Comparison of ENCODE assay signal across 15 cellular contexts in the genomic region with DNA sequence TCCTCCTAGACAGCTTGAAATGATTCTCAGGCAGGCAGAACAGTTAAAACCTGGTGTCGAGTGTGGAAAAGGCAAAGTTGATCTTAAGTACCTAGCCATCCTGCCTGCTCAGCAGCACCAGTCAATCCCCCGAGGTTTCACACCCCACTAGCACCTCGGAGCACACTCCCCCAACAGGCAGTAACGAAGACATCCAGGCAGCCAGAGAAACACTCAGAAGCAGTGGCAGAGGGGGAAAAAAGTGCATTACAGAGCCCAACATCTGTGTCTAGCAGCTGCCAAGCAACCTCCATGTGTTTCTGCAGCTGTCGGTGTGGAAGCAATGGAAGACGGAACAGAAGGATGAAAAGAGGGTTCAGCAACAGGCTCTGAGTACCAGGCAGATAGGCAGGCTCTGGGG.
DNase-seq lines count a peak whose midpoint lies in the region; TF ChIP-seq lines count a peak whose summit lies in the region.
"Had no signal": no experiment of that assay in that cellular context is flagged by ENCODE, and none has a peak within 500 bp of the region (broad histone marks: within the 10 kb centered on the region; RNA-seq: fewer than 3 reads in every experiment).

No MANE protein-coding gene starts in this region.

- no peaks in the 10 kb centered on the region for H4K20me1 ChIP-seq in Karpas-422 (ENCODE audit: insufficient read depth, low read depth, low read length)
- H4K20me1 ChIP-seq in hepatocyte (ENCODE audit: insufficient read depth, poor library complexity, severe bottlenecking), result no peaks in the 10 kb centered on the region

- H3K4me2 ChIP-seq in Karpas-422 (ENCODE audit: low read depth, low read length, poor library complexity, severe bottlenecking) (no peak overlapping the region), hepatocyte (no peak overlapping the region)
- H3K4me2 ChIP-seq: PC-9 had no signal

- TF ChIP-seq CTCF in hepatocyte (IDR thresholded peaks at IDR 0.05; ENCODE audit: poor library complexity) (no peak), GM10266 (IDR thresholded peaks at IDR 0.05; ENCODE audit: control insufficient read depth, insufficient read depth, low read depth, missing control alignments) (no peak)

- H3K4me1 ChIP-seq in Karpas-422 (ENCODE audit: low read length) (no peaks in the 10 kb centered on the region), hepatocyte (ENCODE audit: insufficient read depth) (no peaks in the 10 kb centered on the region)

- H3K4me3 ChIP-seq in Karpas-422 (ENCODE audit: low read length), result no peak overlapping the region
- H3K4me3 ChIP-seq in hepatocyte, result no peak overlapping the region
- H3K4me3 ChIP-seq: GM23248, PC-9 had no signal

- H3K36me3 ChIP-seq in Karpas-422 (ENCODE audit: insufficient read depth, low read length) (no peaks in the 10 kb centered on the region), hepatocyte (replicated peaks; ENCODE audit: insufficient read depth, low read depth) (no peaks in the 10 kb centered on the region)

- no peak overlapping the region for H2AFZ ChIP-seq in Karpas-422 (ENCODE audit: low read length)
- no peak overlapping the region for H2AFZ ChIP-seq in hepatocyte
- H2AFZ ChIP-seq: GM23248, PC-9 had no signal

- H3K27ac ChIP-seq in Karpas-422 (ENCODE audit: low read length) (no peak overlapping the region), hepatocyte (no peak overlapping the region)
- H3K27ac ChIP-seq: C4-2B, GM23248, PC-9, RWPE1 had no signal

- WGBS in hepatocyte (ENCODE audit: low lambda C conversion rate, missing lambda C conversion rate), result 65% methylated on average over 6 of the region's 6 CpGs

- H3K27me3 ChIP-seq in Karpas-422 (ENCODE audit: low read length) (no peaks in the 10 kb centered on the region), hepatocyte (no peaks in the 10 kb centered on the region)

- H3K79me2 ChIP-seq in Karpas-422 (ENCODE audit: low read length), result no peaks in the 10 kb centered on the region
- no peaks in the 10 kb centered on the region for H3K79me2 ChIP-seq in hepatocyte

- DNase-seq in DMS 273 treated with DMSO at 0.1 percent for 48 hours (lab: John Stamatoyannopoulos, UW), result peak; percentile 76
- DNase-seq in Karpas-422, result peak; percentile 48
- DNase-seq in NCI-H524 treated with DMSO at 0.1 percent for 48 hours (lab: John Stamatoyannopoulos, UW), result peak; percentile 51
- peak; percentile 38 for DNase-seq in iPS-NIHi7 (ENCODE audit: extremely low spot score)
- no peak for DNase-seq in NCI-H1048 (lab: John Stamatoyannopoulos, UW)
- DNase-seq in hepatocyte (ENCODE audit: low spot score), result no peak
- DNase-seq in activated CD4-positive, alpha-beta T cell treated with anti-CD3 and anti-CD28 coated beads for 4 hours, result no peak
- no peak for DNase-seq in GM10266 (ENCODE audit: extremely low spot score)
- DNase-seq: GM23248, NCI-H1930, NCI-H774, PC-9, SIG-M5 had no signal

- no peak overlapping the region for H3K9ac ChIP-seq in Karpas-422 (ENCODE audit: low read length)
- H3K9ac ChIP-seq: GM23248 had no signal

- H3K9me2 ChIP-seq in Karpas-422 (replicated peaks; ENCODE audit: insufficient read depth, low read length), result no peaks in the 10 kb centered on the region
- H3K9me2 ChIP-seq in hepatocyte (replicated peaks; ENCODE audit: insufficient read depth), result no peaks in the 10 kb centered on the region

- H3K9me3 ChIP-seq in Karpas-422 (ENCODE audit: low read length), result no peaks in the 10 kb centered on the region
- no peaks in the 10 kb centered on the region for H3K9me3 ChIP-seq in hepatocyte (ENCODE audit: low read depth)

Comparison
In these comparisons a context has a peak if more than half of its experiments do, and no peak if none do; other contexts are left out.
1. DNase-seq: peak in DMS 273 treated with DMSO at 0.1 percent for 48 hours (single experiment), Karpas-422 (single experiment), NCI-H524 treated with DMSO at 0.1 percent for 48 hours (single experiment) and iPS-NIHi7 (single experiment); none in NCI-H1048 (single experiment), hepatocyte (single experiment), activated CD4-positive, alpha-beta T cell treated with anti-CD3 and anti-CD28 coated beads for 4 hours (0 of 2) and GM10266 (single experiment).